Comparison of ENCODE assay signal across 20 cellular contexts in genomic region chr5:91277840-91278239, GRCh38.
"Had no signal": no experiment of that assay in that cellular context is flagged by ENCODE, and none has a peak within 500 bp of the region (broad histone marks: within the 10 kb centered on the region; RNA-seq: fewer than 3 reads in every experiment).

No MANE protein-coding gene starts in this region.

- ATAC-seq: gastrocnemius medialis, left lobe of liver, right cardiac atrium, upper lobe of right lung had no signal

- H3K27ac Mint-ChIP-seq: neural progenitor cell; T-helper 1 cell treated with Interleukin-12 subunit alpha and Interleukin-12 subunit beta and Interleukin-4 antibody, amounts not matched to agents 30 μg/mL and 1 μg/mL, for 36 hours had no signal

- DNase-seq: activated CD4-positive, alpha-beta T cell treated with anti-CD3 and anti-CD28 coated beads, Interleukin-2, amount 10 ng/mL, durations not matched to agents 7 days and 5 days; activated CD8-positive, alpha-beta memory T cell treated with anti-CD3 and anti-CD28 coated beads, Interleukin-2, amount 50 U/mL, for 4 hours; activated effector memory CD4-positive, alpha-beta T cell treated with anti-CD3 and anti-CD28 coated beads, Interleukin-2, amount 50 U/mL, for 16 hours; activated naive CD4-positive, alpha-beta T cell treated with anti-CD3 and anti-CD28 coated beads, Interleukin-2, amount 50 U/mL, for 16 hours; activated T-cell treated with anti-CD3 and anti-CD28 coated beads, Interleukin-2, amount 50 U/mL, for 48 hours; cerebellar nuclear complex; cortex of kidney; gastrocnemius medialis; head of caudate nucleus; midbrain; small intestine; stimulated activated CD4-positive, alpha-beta T cell treated with anti-CD3 and anti-CD28 coated beads, Interleukin-4, amount 100 ng/mL, for 1 hour; testis; upper lobe of right lung had no signal

- H3K9ac ChIP-seq: neural progenitor cell had no signal

- H3K4me3 Mint-ChIP-seq: activated CD4-positive, alpha-beta T cell treated with anti-CD3 and anti-CD28 coated beads, Interleukin-2, amount 10 ng/mL, durations not matched to agents 7 days and 5 days; neural progenitor cell had no signal

- H3K4me2 ChIP-seq: neural progenitor cell had no signal

- H3K9me3 Mint-ChIP-seq: T-helper 1 cell treated with Interleukin-12 subunit alpha and Interleukin-12 subunit beta and Interleukin-4 antibody, amounts not matched to agents 30 μg/mL and 1 μg/mL, for 36 hours had no signal

- H3K4me3 ChIP-seq: ascending aorta, gastrocnemius medialis, neural progenitor cell, prostate gland, testis, upper lobe of right lung had no signal

- H3K27me3 ChIP-seq: ascending aorta, gastrocnemius medialis, testis, upper lobe of right lung had no signal

- H3K4me1 ChIP-seq: prostate gland, testis had no signal

- H3K9me3 ChIP-seq: ascending aorta, gastrocnemius medialis, prostate gland, testis, upper lobe of right lung had no signal

- H3K36me3 ChIP-seq: ascending aorta, gastrocnemius medialis, neural progenitor cell, prostate gland, upper lobe of right lung had no signal

- H2AFZ ChIP-seq: neural progenitor cell had no signal

- H3K27ac ChIP-seq: ascending aorta, gastrocnemius medialis, neural progenitor cell, prostate gland, testis, upper lobe of right lung had no signal

- H3K36me3 Mint-ChIP-seq: neural progenitor cell had no signal
